In the genomic region with DNA sequence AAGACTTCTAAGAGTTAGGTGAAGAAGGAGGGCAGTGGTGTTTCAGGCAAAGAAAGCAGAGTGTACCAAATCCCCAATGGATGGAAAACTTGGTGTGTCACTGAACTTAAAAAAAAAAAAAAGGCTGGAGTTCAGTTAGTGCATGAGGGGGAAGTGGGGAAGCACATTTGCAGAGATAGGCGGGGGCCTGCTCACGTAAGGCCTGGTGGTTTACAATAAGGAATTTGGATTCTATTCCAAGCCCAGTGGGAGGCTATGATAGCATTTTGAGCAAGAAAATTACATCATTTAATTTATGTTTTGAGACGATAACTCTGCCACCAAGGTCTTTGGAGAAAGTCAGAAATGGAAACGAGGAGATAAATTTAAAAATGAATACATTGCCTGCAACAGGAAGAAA, we compare ENCODE assay signal across 19 cellular contexts.
DNase-seq lines count a peak whose midpoint lies in the region; ATAC-seq and TF ChIP-seq lines count a peak whose summit lies in the region.
"Had no signal": no experiment of that assay in that cellular context is flagged by ENCODE, and none has a peak within 500 bp of the region (broad histone marks: within the 10 kb centered on the region; RNA-seq: fewer than 3 reads in every experiment).

No MANE protein-coding gene starts in this region.

- peak; percentile 93 for DNase-seq in OCI-M1 (lab: John Stamatoyannopoulos, UW)
- peak; percentile 60 for DNase-seq in astrocyte of the hippocampus (ENCODE audit: low read depth, low spot score)
- peak; percentile 62 for DNase-seq in fibroblast of the aortic adventitia (ENCODE audit: low read depth)
- peak; percentile 1 for DNase-seq in stromal cell of bone marrow (ENCODE audit: low read depth)
- DNase-seq in HT-29 (ENCODE audit: low spot score) = no peak
- no peak for DNase-seq in NCI-H524 treated with DMSO at 0.1 percent for 48 hours (lab: John Stamatoyannopoulos, UW)
- DNase-seq: COR-L47, GF-D8, HCEC 1CT, NCI-H1417, NCI-H187, NCI-H2107, NCI-H510A treated with DMSO at 0.1 percent for 48 hours, NCI-H82 had no signal

- no peak for TF ChIP-seq CTCF in fibroblast of the aortic adventitia (IDR thresholded peaks at IDR 0.05; ENCODE audit: insufficient read depth, low read length)

- H3K4me3 ChIP-seq in fibroblast of the aortic adventitia (ENCODE audit: low read depth, low read length) = no peak overlapping the region
- H3K4me3 ChIP-seq: K562, SJSA1 had no signal

- ATAC-seq in GM18909 (IDR thresholded peaks at IDR 0.05; ENCODE audit: poor library complexity, unreplicated experiment) = no peak
- ATAC-seq in HG03354 (IDR thresholded peaks at IDR 0.05; ENCODE audit: poor library complexity, severe bottlenecking, unreplicated experiment) = no peak
- ATAC-seq: K562, Panc1 had no signal

Comparison
In these comparisons a context has a peak if more than half of its experiments do, and no peak if none do; other contexts are left out.
1. DNase-seq: peak in OCI-M1 (single experiment), astrocyte of the hippocampus (single experiment), fibroblast of the aortic adventitia (single experiment) and stromal cell of bone marrow (single experiment); none in HT-29 (single experiment) and NCI-H524 treated with DMSO at 0.1 percent for 48 hours (single experiment).